ENCODE assay signal across 22 cellular contexts in the genomic region with DNA sequence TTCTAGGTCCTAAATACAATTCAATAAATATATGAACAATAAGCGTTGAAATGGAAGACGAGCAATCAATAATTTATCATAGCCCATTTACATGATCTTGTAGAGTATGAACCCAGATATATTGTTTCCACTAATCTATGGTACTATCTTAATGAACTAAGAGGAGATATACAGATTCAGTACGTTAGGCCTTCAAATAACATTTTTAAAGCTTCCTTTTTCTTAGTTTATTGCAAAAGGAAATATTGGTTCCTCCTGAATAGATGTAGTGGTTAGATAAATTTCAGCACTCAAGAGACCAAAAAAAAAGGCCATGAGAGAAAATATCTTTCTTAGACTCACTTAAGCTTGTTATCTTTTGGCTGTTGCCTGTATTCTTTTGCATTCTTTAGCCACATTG.
"Had no signal": no experiment of that assay in that cellular context is flagged by ENCODE, and none has a peak within 500 bp of the region (broad histone marks: within the 10 kb centered on the region; RNA-seq: fewer than 3 reads in every experiment).

No MANE protein-coding gene starts in this region.

- H3K27me3 Mint-ChIP-seq: dendritic cell treated with granulocyte-macrophage colony-stimulating factor and Interleukin-4, amounts not matched to agents 40 ng/mL and 50 ng/mL, for 4 days; effector memory CD8-positive, alpha-beta T cell; naive B cell had no signal

- H3K27ac Mint-ChIP-seq: dendritic cell treated with granulocyte-macrophage colony-stimulating factor and Interleukin-4, amounts not matched to agents 40 ng/mL and 50 ng/mL, for 4 days; effector memory CD8-positive, alpha-beta T cell; endodermal cell; mesothelial cell of epicardium; naive B cell had no signal

- H3K9me3 ChIP-seq: colonic mucosa, esophagus squamous epithelium, gastrocnemius medialis, heart right ventricle, left lung, lower lobe of right lung, mucosa of descending colon had no signal

- H3K4me3 ChIP-seq: colonic mucosa, esophagus squamous epithelium, gastrocnemius medialis, heart right ventricle, left lung, lower lobe of right lung, mucosa of descending colon had no signal

- H3K4me1 Mint-ChIP-seq: mesothelial cell of epicardium, naive B cell had no signal

- DNase-seq: colonic mucosa; cortex of kidney; effector CD8-positive, alpha-beta T cell; effector memory CD8-positive, alpha-beta T cell; endodermal cell; erythroblast; esophagus squamous epithelium; foreskin melanocyte; gastrocnemius medialis; glutamatergic neuron; head of caudate nucleus; heart right ventricle; hippocampal formation; left cardiac atrium; left lung; left ventricle myocardium superior; lower lobe of right lung; mesenchymal stem cell; mucosa of descending colon; naive B cell had no signal

- H3K4me3 Mint-ChIP-seq: dendritic cell treated with granulocyte-macrophage colony-stimulating factor and Interleukin-4, amounts not matched to agents 40 ng/mL and 50 ng/mL, for 4 days; effector memory CD8-positive, alpha-beta T cell; endodermal cell; mesothelial cell of epicardium; naive B cell had no signal

- H3K4me1 ChIP-seq: colonic mucosa, esophagus squamous epithelium, gastrocnemius medialis, heart right ventricle, left lung, lower lobe of right lung had no signal

- H3K36me3 Mint-ChIP-seq: mesothelial cell of epicardium, naive B cell had no signal

- H3K27me3 ChIP-seq: colonic mucosa, esophagus squamous epithelium, gastrocnemius medialis, heart right ventricle, left lung had no signal

- H3K9me3 Mint-ChIP-seq: endodermal cell had no signal

- H3K36me3 ChIP-seq: colonic mucosa, esophagus squamous epithelium, gastrocnemius medialis, heart right ventricle, left lung, lower lobe of right lung had no signal
